ENCODE assay signal across 16 cellular contexts in the genomic region with DNA sequence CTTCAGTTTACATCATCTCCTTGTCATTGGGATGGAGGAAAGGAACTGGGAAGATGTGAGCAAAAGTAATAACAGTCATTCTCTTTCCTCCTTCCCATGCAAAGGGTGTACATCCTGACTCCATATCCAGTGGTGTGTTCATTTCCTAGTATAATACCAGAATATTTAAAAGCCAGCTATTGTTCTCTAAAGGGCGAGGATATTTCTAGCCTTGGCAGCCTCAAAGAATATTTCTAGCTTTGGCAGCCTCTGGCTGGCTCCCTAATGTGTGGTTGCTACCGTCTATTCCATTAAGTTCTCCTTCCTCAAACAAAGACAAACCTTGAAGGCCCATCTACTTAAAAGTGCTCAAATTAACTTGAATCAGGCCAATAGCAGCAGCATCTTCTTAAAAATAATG.
A peak's percentile ranks its signal among the peaks of the same experiment; 100 is the strongest.
DNase-seq lines count a peak whose midpoint lies in the region; ATAC-seq and TF ChIP-seq lines count a peak whose summit lies in the region.
"Had no signal": no experiment of that assay in that cellular context is flagged by ENCODE, and none has a peak within 500 bp of the region (broad histone marks: within the 10 kb centered on the region; RNA-seq: fewer than 3 reads in every experiment).

No MANE protein-coding gene starts in this region.

- H3K27me3 ChIP-seq in gastroesophageal sphincter, result no peaks in the 10 kb centered on the region

- H3K4me3 Mint-ChIP-seq in activated CD8-positive, alpha-beta T cell treated with anti-CD3 and anti-CD28 coated beads for 36 hours, result no peak overlapping the region
- no peak overlapping the region for H3K4me3 Mint-ChIP-seq in activated CD8-positive, alpha-beta T cell treated with anti-CD3 and anti-CD28 coated beads, Interleukin-2, amount 10 ng/mL, durations not matched to agents 7 days and 5 days
- no peak overlapping the region for H3K4me3 Mint-ChIP-seq in stimulated activated naive CD8-positive, alpha-beta T cell treated with anti-CD3 and anti-CD28 coated beads, Interleukin-15, Interleukin-2, amounts not matched to agents 100 ng/mL and 50 ng/mL, for 24 hours
- H3K4me3 Mint-ChIP-seq in stimulated activated naive CD8-positive, alpha-beta T cell treated with anti-CD3 and anti-CD28 coated beads, Interleukin-15, amount 100 ng/mL, for 72 hours, result no peak overlapping the region
- H3K4me3 Mint-ChIP-seq in stimulated activated effector memory CD8-positive, alpha-beta T cell treated with anti-CD3 and anti-CD28 coated beads, Interleukin-12 subunit alpha, Interleukin-12 subunit beta, amount 100 ng/mL, for 72 hours, result no peak overlapping the region
- H3K4me3 Mint-ChIP-seq: CD8-positive, alpha-beta T cell; IgD-negative memory B cell had no signal

- H3K27ac Mint-ChIP-seq in activated CD8-positive, alpha-beta T cell treated with anti-CD3 and anti-CD28 coated beads for 36 hours, result peak overlapping the region; percentile 78
- H3K27ac Mint-ChIP-seq in activated CD8-positive, alpha-beta T cell treated with anti-CD3 and anti-CD28 coated beads, Interleukin-2, amount 10 ng/mL, durations not matched to agents 7 days and 5 days, result no peak overlapping the region
- H3K27ac Mint-ChIP-seq in stimulated activated naive CD8-positive, alpha-beta T cell treated with anti-CD3 and anti-CD28 coated beads, Interleukin-15, Interleukin-2, amounts not matched to agents 100 ng/mL and 50 ng/mL, for 24 hours, result peak overlapping the region; percentile 85
- H3K27ac Mint-ChIP-seq in stimulated activated naive CD8-positive, alpha-beta T cell treated with anti-CD3 and anti-CD28 coated beads, Interleukin-15, amount 100 ng/mL, for 72 hours, result no peak overlapping the region
- H3K27ac Mint-ChIP-seq in stimulated activated effector memory CD8-positive, alpha-beta T cell treated with anti-CD3 and anti-CD28 coated beads, Interleukin-12 subunit alpha, Interleukin-12 subunit beta, amount 100 ng/mL, for 72 hours, result no peak overlapping the region

- no peaks in the 10 kb centered on the region for H3K9me3 Mint-ChIP-seq in activated CD8-positive, alpha-beta T cell treated with anti-CD3 and anti-CD28 coated beads for 36 hours
- peaks cover 4% of the 10 kb centered on the region for H3K9me3 Mint-ChIP-seq in activated CD8-positive, alpha-beta T cell treated with anti-CD3 and anti-CD28 coated beads, Interleukin-2, amount 10 ng/mL, durations not matched to agents 7 days and 5 days (ENCODE audit: insufficient read depth)
- H3K9me3 Mint-ChIP-seq in stimulated activated naive CD8-positive, alpha-beta T cell treated with anti-CD3 and anti-CD28 coated beads, Interleukin-15, Interleukin-2, amounts not matched to agents 100 ng/mL and 50 ng/mL, for 24 hours, result no peaks in the 10 kb centered on the region
- peaks cover 0 to 7% of the 10 kb centered on the region in 2 donors for H3K9me3 Mint-ChIP-seq in stimulated activated naive CD8-positive, alpha-beta T cell treated with anti-CD3 and anti-CD28 coated beads, Interleukin-15, amount 100 ng/mL, for 72 hours
- no peaks in the 10 kb centered on the region for H3K9me3 Mint-ChIP-seq in stimulated activated effector memory CD8-positive, alpha-beta T cell treated with anti-CD3 and anti-CD28 coated beads, Interleukin-12 subunit alpha, Interleukin-12 subunit beta, amount 100 ng/mL, for 72 hours
- H3K9me3 Mint-ChIP-seq: CD8-positive, alpha-beta T cell had no signal

- TF ChIP-seq POLR2A in gastroesophageal sphincter (IDR thresholded peaks at IDR 0.05), result no peak

- H3K36me3 ChIP-seq in gastroesophageal sphincter, result no peaks in the 10 kb centered on the region

- intact Hi-C loops in activated CD8-positive, alpha-beta T cell treated with anti-CD3 and anti-CD28 coated beads for 36 hours (cut with micrococcal nuclease), result no loop called here

- no peak overlapping the region for H3K4me3 ChIP-seq in gastroesophageal sphincter

- CTCF ChIA-PET in activated CD8-positive, alpha-beta T cell treated with anti-CD3 and anti-CD28 coated beads for 36 hours (lab: Charles Lee), result no interaction called here
- CTCF ChIA-PET in activated CD8-positive, alpha-beta T cell treated with anti-CD3 and anti-CD28 coated beads, Interleukin-2, amount 10 ng/mL, durations not matched to agents 7 days and 5 days (lab: Charles Lee), result no interaction called here

- H3K27me3 Mint-ChIP-seq in activated CD8-positive, alpha-beta T cell treated with anti-CD3 and anti-CD28 coated beads for 36 hours, result no peaks in the 10 kb centered on the region
- no peaks in the 10 kb centered on the region for H3K27me3 Mint-ChIP-seq in activated CD8-positive, alpha-beta T cell treated with anti-CD3 and anti-CD28 coated beads, Interleukin-2, amount 10 ng/mL, durations not matched to agents 7 days and 5 days (ENCODE audit: low read depth)
- H3K27me3 Mint-ChIP-seq in stimulated activated naive CD8-positive, alpha-beta T cell treated with anti-CD3 and anti-CD28 coated beads, Interleukin-15, Interleukin-2, amounts not matched to agents 100 ng/mL and 50 ng/mL, for 24 hours, result no peaks in the 10 kb centered on the region
- no peaks in the 10 kb centered on the region for H3K27me3 Mint-ChIP-seq in stimulated activated naive CD8-positive, alpha-beta T cell treated with anti-CD3 and anti-CD28 coated beads, Interleukin-15, amount 100 ng/mL, for 72 hours
- H3K27me3 Mint-ChIP-seq: IgD-negative memory B cell had no signal

- no peak for DNase-seq in activated CD8-positive, alpha-beta T cell treated with anti-CD3 and anti-CD28 coated beads for 36 hours
- no peak for DNase-seq in activated CD8-positive, alpha-beta T cell treated with anti-CD3 and anti-CD28 coated beads, Interleukin-2, amount 10 ng/mL, durations not matched to agents 7 days and 5 days
- DNase-seq in stimulated activated naive CD8-positive, alpha-beta T cell treated with anti-CD3 and anti-CD28 coated beads, Interleukin-15, amount 100 ng/mL, for 72 hours, result no peak
- DNase-seq in AG08396 (ENCODE audit: low spot score), result no peak
- no peak for DNase-seq in stimulated activated effector memory CD8-positive, alpha-beta T cell treated with anti-CD3 and anti-CD28 coated beads, Interleukin-12 subunit alpha, Interleukin-12 subunit beta, amount 100 ng/mL, for 72 hours (ENCODE audit: low spot score in 2 of 2)
- DNase-seq: CD8-positive, alpha-beta T cell; Karpas-422; NCI-H1417 treated with DMSO at 0.1 percent for 48 hours; NCI-H187 treated with DMSO at 0.1 percent for 48 hours; NCI-H2227 treated with DMSO at 0.1 percent for 48 hours; NCI-H510A treated with DMSO at 0.1 percent for 48 hours; NCI-H774 had no signal

- no peak for TF ChIP-seq CTCF in activated CD8-positive, alpha-beta T cell treated with anti-CD3 and anti-CD28 coated beads for 36 hours (IDR thresholded peaks at IDR 0.05)
- TF ChIP-seq CTCF in gastroesophageal sphincter (IDR thresholded peaks at IDR 0.05), result no peak

- no peaks in the 10 kb centered on the region for H3K9me3 ChIP-seq in gastroesophageal sphincter

- no peak for ATAC-seq in activated CD8-positive, alpha-beta T cell treated with anti-CD3 and anti-CD28 coated beads for 36 hours
- no peak for ATAC-seq in activated CD8-positive, alpha-beta T cell treated with anti-CD3 and anti-CD28 coated beads, Interleukin-2, amount 10 ng/mL, durations not matched to agents 7 days and 5 days
- no peak for ATAC-seq in stimulated activated naive CD8-positive, alpha-beta T cell treated with anti-CD3 and anti-CD28 coated beads, Interleukin-15, amount 100 ng/mL, for 72 hours
- ATAC-seq in gastroesophageal sphincter (no peak), GM18517 (IDR thresholded peaks at IDR 0.05; ENCODE audit: unreplicated experiment) (no peak)
- no peak for ATAC-seq in stimulated activated effector memory CD8-positive, alpha-beta T cell treated with anti-CD3 and anti-CD28 coated beads, Interleukin-12 subunit alpha, Interleukin-12 subunit beta, amount 100 ng/mL, for 72 hours
- ATAC-seq: CD8-positive, alpha-beta T cell had no signal

- H3K4me1 Mint-ChIP-seq in activated CD8-positive, alpha-beta T cell treated with anti-CD3 and anti-CD28 coated beads for 36 hours (ENCODE audit: low read depth), result peaks cover 56% of the 10 kb centered on the region
- peaks cover 23% of the 10 kb centered on the region for H3K4me1 Mint-ChIP-seq in activated CD8-positive, alpha-beta T cell treated with anti-CD3 and anti-CD28 coated beads, Interleukin-2, amount 10 ng/mL, durations not matched to agents 7 days and 5 days (ENCODE audit: low read depth)
- H3K4me1 Mint-ChIP-seq in stimulated activated naive CD8-positive, alpha-beta T cell treated with anti-CD3 and anti-CD28 coated beads, Interleukin-15, Interleukin-2, amounts not matched to agents 100 ng/mL and 50 ng/mL, for 24 hours (ENCODE audit: low read depth), result peaks cover 75% of the 10 kb centered on the region
- H3K4me1 Mint-ChIP-seq in stimulated activated naive CD8-positive, alpha-beta T cell treated with anti-CD3 and anti-CD28 coated beads, Interleukin-15, amount 100 ng/mL, for 72 hours, result peaks cover 78% of the 10 kb centered on the region
- peaks cover 5% of the 10 kb centered on the region for H3K4me1 Mint-ChIP-seq in stimulated activated effector memory CD8-positive, alpha-beta T cell treated with anti-CD3 and anti-CD28 coated beads, Interleukin-12 subunit alpha, Interleukin-12 subunit beta, amount 100 ng/mL, for 72 hours

- TF ChIP-seq EP300 in gastroesophageal sphincter (IDR thresholded peaks at IDR 0.05), result no peak

- H3K36me3 Mint-ChIP-seq in activated CD8-positive, alpha-beta T cell treated with anti-CD3 and anti-CD28 coated beads for 36 hours (ENCODE audit: low read depth), result peaks cover 2% of the 10 kb centered on the region
- peaks cover 8% of the 10 kb centered on the region for H3K36me3 Mint-ChIP-seq in activated CD8-positive, alpha-beta T cell treated with anti-CD3 and anti-CD28 coated beads, Interleukin-2, amount 10 ng/mL, durations not matched to agents 7 days and 5 days (ENCODE audit: low read depth)
- peaks cover 6% of the 10 kb centered on the region for H3K36me3 Mint-ChIP-seq in stimulated activated naive CD8-positive, alpha-beta T cell treated with anti-CD3 and anti-CD28 coated beads, Interleukin-15, Interleukin-2, amounts not matched to agents 100 ng/mL and 50 ng/mL, for 24 hours (ENCODE audit: low read depth)
- H3K36me3 Mint-ChIP-seq in stimulated activated effector memory CD8-positive, alpha-beta T cell treated with anti-CD3 and anti-CD28 coated beads, Interleukin-12 subunit alpha, Interleukin-12 subunit beta, amount 100 ng/mL, for 72 hours, result no peaks in the 10 kb centered on the region
- H3K36me3 Mint-ChIP-seq: CD8-positive, alpha-beta T cell; IgD-negative memory B cell had no signal

- POLR2A ChIA-PET in activated CD8-positive, alpha-beta T cell treated with anti-CD3 and anti-CD28 coated beads for 36 hours (lab: Charles Lee), result no interaction called here
- POLR2A ChIA-PET in activated CD8-positive, alpha-beta T cell treated with anti-CD3 and anti-CD28 coated beads, Interleukin-2, amount 10 ng/mL, durations not matched to agents 7 days and 5 days (lab: Charles Lee), result no interaction called here

- H3K4me1 ChIP-seq in gastroesophageal sphincter, result peaks cover 3 to 36% (median 22%) of the 10 kb centered on the region in 3 donors

- 22 to 33% methylated on average over 1 of the region's 2 CpGs for WGBS in gastroesophageal sphincter (ENCODE audit: low coverage in 1 of 2), 2 donors

- H3K27ac ChIP-seq in gastroesophageal sphincter, result peak overlapping the region; percentile 40 to 65 (median 56)

Comparison
In these comparisons a context has a peak if more than half of its experiments do, and no peak if none do; other contexts are left out.
1. H3K27ac Mint-ChIP-seq: peak in activated CD8-positive, alpha-beta T cell treated with anti-CD3 and anti-CD28 coated beads for 36 hours (single experiment) and stimulated activated naive CD8-positive, alpha-beta T cell treated with anti-CD3 and anti-CD28 coated beads, Interleukin-15, Interleukin-2, amounts not matched to agents 100 ng/mL and 50 ng/mL, for 24 hours (single experiment); none in activated CD8-positive, alpha-beta T cell treated with anti-CD3 and anti-CD28 coated beads, Interleukin-2, amount 10 ng/mL, durations not matched to agents 7 days and 5 days (single experiment), stimulated activated naive CD8-positive, alpha-beta T cell treated with anti-CD3 and anti-CD28 coated beads, Interleukin-15, amount 100 ng/mL, for 72 hours (0 of 2) and stimulated activated effector memory CD8-positive, alpha-beta T cell treated with anti-CD3 and anti-CD28 coated beads, Interleukin-12 subunit alpha, Interleukin-12 subunit beta, amount 100 ng/mL, for 72 hours (single experiment).